25 cellular contexts compared by ENCODE assay signal in the genomic region with DNA sequence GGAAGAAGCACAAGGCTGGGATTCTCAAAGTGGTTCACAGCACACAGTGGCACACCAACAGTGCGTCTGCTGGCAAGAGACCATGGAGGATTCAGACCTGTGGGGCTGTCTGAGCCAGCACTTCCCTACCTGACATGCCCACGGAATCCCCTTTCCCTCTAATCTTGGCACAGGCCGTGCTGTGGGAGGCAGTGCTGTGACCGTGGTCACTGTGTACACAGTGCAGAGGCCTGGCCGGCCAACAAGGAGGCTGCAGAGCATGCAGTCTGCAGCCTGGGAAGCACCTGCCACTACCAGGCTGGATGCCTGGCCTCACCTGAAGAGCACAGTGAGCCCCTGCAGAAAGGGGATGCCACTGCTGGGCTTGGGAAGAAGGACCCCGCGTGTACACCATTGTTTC.
"Had no signal": no experiment of that assay in that cellular context is flagged by ENCODE, and none has a peak within 500 bp of the region (broad histone marks: within the 10 kb centered on the region; RNA-seq: fewer than 3 reads in every experiment).

No MANE protein-coding gene starts in this region.

- H3K27me3 ChIP-seq: colonic mucosa, esophagus muscularis mucosa, foreskin keratinocyte, gastroesophageal sphincter, heart left ventricle, hepatocyte, right atrium auricular region, sigmoid colon, suprapubic skin, transverse colon, vagina had no signal

- H3K27ac ChIP-seq: colonic mucosa, epithelial cell of prostate, esophagus muscularis mucosa, foreskin keratinocyte, gastroesophageal sphincter, hepatocyte, prostate gland, right atrium auricular region, sigmoid colon, suprapubic skin, transverse colon, vagina had no signal

- H2AFZ ChIP-seq: hepatocyte had no signal

- H3K36me3 ChIP-seq: colonic mucosa, esophagus muscularis mucosa, gastroesophageal sphincter, heart left ventricle, prostate gland, right atrium auricular region, sigmoid colon, suprapubic skin, transverse colon, vagina had no signal

- DNase-seq: colonic mucosa; effector CD8-positive, alpha-beta T cell; endodermal cell; foreskin keratinocyte; heart left ventricle; kidney; nephron progenitor cell; sigmoid colon; stimulated activated CD4-positive, alpha-beta T cell treated with anti-CD3 and anti-CD28 coated beads, Interleukin-2, amount 100 ng/mL, for 24 hours; stimulated activated CD4-positive, alpha-beta T cell treated with anti-CD3 and anti-CD28 coated beads, Interleukin-4, amount 100 ng/mL, for 24 hours; stimulated activated naive CD4-positive, alpha-beta T cell; stimulated activated naive CD8-positive, alpha-beta T cell treated with anti-CD3 and anti-CD28 coated beads, Interleukin-15, amount 100 ng/mL, for 72 hours; transverse colon had no signal

- H3K27me3 Mint-ChIP-seq: dendritic cell treated with granulocyte-macrophage colony-stimulating factor and Interleukin-4, amounts not matched to agents 40 ng/mL and 50 ng/mL, for 4 days; stimulated activated naive CD8-positive, alpha-beta T cell treated with anti-CD3 and anti-CD28 coated beads, Interleukin-15, amount 100 ng/mL, for 72 hours had no signal

- H3K9me3 Mint-ChIP-seq: endodermal cell had no signal

- H3K4me3 ChIP-seq: colonic mucosa, esophagus muscularis mucosa, gastroesophageal sphincter, heart left ventricle, hepatocyte, lung, prostate gland, right atrium auricular region, sigmoid colon, suprapubic skin, transverse colon, vagina had no signal

- H3K4me3 Mint-ChIP-seq: central memory CD8-positive, alpha-beta T cell; dendritic cell treated with granulocyte-macrophage colony-stimulating factor and Interleukin-4, amounts not matched to agents 40 ng/mL and 50 ng/mL, for 4 days; endodermal cell; nephron progenitor cell; stimulated activated naive CD8-positive, alpha-beta T cell treated with anti-CD3 and anti-CD28 coated beads, Interleukin-15, amount 100 ng/mL, for 72 hours had no signal

- H3K9me3 ChIP-seq: colonic mucosa, esophagus muscularis mucosa, gastroesophageal sphincter, heart left ventricle, prostate gland, right atrium auricular region, sigmoid colon, suprapubic skin, transverse colon, vagina had no signal

- H3K4me1 Mint-ChIP-seq: central memory CD8-positive, alpha-beta T cell; nephron progenitor cell; stimulated activated naive CD8-positive, alpha-beta T cell treated with anti-CD3 and anti-CD28 coated beads, Interleukin-15, amount 100 ng/mL, for 72 hours had no signal

- H3K27ac Mint-ChIP-seq: dendritic cell treated with granulocyte-macrophage colony-stimulating factor and Interleukin-4, amounts not matched to agents 40 ng/mL and 50 ng/mL, for 4 days; endodermal cell; nephron progenitor cell had no signal

- H3K4me2 ChIP-seq: hepatocyte had no signal

- ATAC-seq: foreskin keratinocyte; gastroesophageal sphincter; left lobe of liver; stimulated activated naive CD8-positive, alpha-beta T cell treated with anti-CD3 and anti-CD28 coated beads, Interleukin-15, amount 100 ng/mL, for 72 hours had no signal

- H3K4me1 ChIP-seq: colonic mucosa, prostate gland, sigmoid colon, transverse colon had no signal
